In genomic region chr1:202835548-202836072, GRCh38 we compare ENCODE assay signal across 12 cellular contexts. TPM values are rescaled to one million over a fixed set of nuclear protein-coding genes. Genes with fewer than 3 reads are reported as not detected.
DNase-seq lines count a peak whose midpoint lies in the region; ATAC-seq and TF ChIP-seq lines count a peak whose summit lies in the region.
"Had no signal": no experiment of that assay in that cellular context is flagged by ENCODE, and none has a peak within 500 bp of the region (broad histone marks: within the 10 kb centered on the region; RNA-seq: fewer than 3 reads in every experiment).

No MANE protein-coding gene starts in this region.

- peaks cover 23% of the 10 kb centered on the region for H3K4me1 Mint-ChIP-seq in activated T-helper 17 cell treated with anti-CD3 and anti-CD28 coated beads, Interleukin-2, amount 50 U/mL, for 72 hours
- H3K4me1 Mint-ChIP-seq in naive thymus-derived CD8-positive, alpha-beta T cell, result peaks cover 23 to 37% (median 32%) of the 10 kb centered on the region in 4 donors

- no peak for TF ChIP-seq CTCF in GM10248 (IDR thresholded peaks at IDR 0.05; ENCODE audit: control extremely low read depth, extremely low read depth, low read depth, missing control alignments)

- H3K9me3 Mint-ChIP-seq in activated T-helper 17 cell treated with anti-CD3 and anti-CD28 coated beads, Interleukin-2, amount 50 U/mL, for 72 hours, result no peaks in the 10 kb centered on the region
- H3K9me3 Mint-ChIP-seq in naive thymus-derived CD8-positive, alpha-beta T cell, result no peaks in the 10 kb centered on the region

- peak overlapping the region; percentile 85 for H3K4me3 Mint-ChIP-seq in activated T-helper 17 cell treated with anti-CD3 and anti-CD28 coated beads, Interleukin-2, amount 50 U/mL, for 72 hours
- H3K4me3 Mint-ChIP-seq in naive thymus-derived CD8-positive, alpha-beta T cell, result peak overlapping the region in 5 of 10 donors; percentile 24 to 58 (median 35)

- CTCF ChIA-PET in GM10248 (lab: Yijun Ruan, JAX), result interaction anchor here (1.7 to 3.5 kb wide), 3 partner anchors 10 to 17 kb away, joined by 7 to 17 read pairs (median 9); no protein-coding TSS in a partner anchor

- peak; percentile 55 for DNase-seq in GM10248 (ENCODE audit: extremely low spot score)
- peak; percentile 39 to 55 for DNase-seq in Kasumi-1 (lab: John Stamatoyannopoulos, UW)
- DNase-seq in naive thymus-derived CD8-positive, alpha-beta T cell, result peak in 6 of 10 donors; percentile 4 to 28 (median 16)
- no peak for DNase-seq in effector CD4-positive, alpha-beta T cell
- no peak for DNase-seq in HuH-7 (ENCODE audit: low spot score)
- DNase-seq in head of caudate nucleus, result no peak
- DNase-seq: amniotic stem cell, DMS53, GM23248, MM.1S had no signal

- POLR2A ChIA-PET in GM10248 (lab: Yijun Ruan, JAX), result no interaction called here
- POLR2A ChIA-PET in naive thymus-derived CD8-positive, alpha-beta T cell (lab: Charles Lee), result interaction anchor here (0.7 kb wide), 1 partner anchor 169 kb away, joined by 6 read pairs; no protein-coding TSS in a partner anchor

- intact Hi-C loops in head of caudate nucleus (cut with DNase I), result no loop called here

- H3K36me3 Mint-ChIP-seq in activated T-helper 17 cell treated with anti-CD3 and anti-CD28 coated beads, Interleukin-2, amount 50 U/mL, for 72 hours (ENCODE audit: low read depth), result no peaks in the 10 kb centered on the region
- H3K36me3 Mint-ChIP-seq in naive thymus-derived CD8-positive, alpha-beta T cell, result no peaks in the 10 kb centered on the region

- peak overlapping the region; percentile 83 for H3K27ac Mint-ChIP-seq in activated T-helper 17 cell treated with anti-CD3 and anti-CD28 coated beads, Interleukin-2, amount 50 U/mL, for 72 hours
- peak overlapping the region in 4 of 10 donors; percentile 13 to 50 (median 25) for H3K27ac Mint-ChIP-seq in naive thymus-derived CD8-positive, alpha-beta T cell

- H3K27me3 Mint-ChIP-seq in activated T-helper 17 cell treated with anti-CD3 and anti-CD28 coated beads, Interleukin-2, amount 50 U/mL, for 72 hours, result no peaks in the 10 kb centered on the region
- peaks cover 0 to 3% (median under 1%) of the 10 kb centered on the region in 5 donors for H3K27me3 Mint-ChIP-seq in naive thymus-derived CD8-positive, alpha-beta T cell

- peak; percentile 74 for ATAC-seq in activated T-helper 17 cell treated with anti-CD3 and anti-CD28 coated beads, Interleukin-2, amount 50 U/mL, for 72 hours (replicated peaks)
- ATAC-seq in naive thymus-derived CD8-positive, alpha-beta T cell, result peak; percentile 61 to 92

RNA-seq across cellular contexts. Expression of gene PCAT6, which starts 24.9 kb away (rescaled TPM):
- total RNA-seq in activated T-helper 17 cell treated with anti-CD3 and anti-CD28 coated beads, Interleukin-2, amount 50 U/mL, for 72 hours, result 1 to 10 TPM; 1.8 to 4.0 TPM
- total RNA-seq in naive thymus-derived CD8-positive, alpha-beta T cell, result under 1 TPM in 1 of 2 experiments, not detected in 1; 0.71 TPM
- 1 to 10 TPM in 1 of 3 donors, not detected in 2; 1.2 TPM for polyA plus RNA-seq in naive thymus-derived CD8-positive, alpha-beta T cell
- total RNA-seq: GM23248; T-helper 2 cell treated with Interferon-gamma antibody and Interleukin-4, amounts not matched to agents 100 ng/mL and 5 ng/mL, for 36 hours had no signal

RNA-seq across cellular contexts. Expression of gene KDM5B, which starts 27.4 kb away (rescaled TPM):
- total RNA-seq in activated T-helper 17 cell treated with anti-CD3 and anti-CD28 coated beads, Interleukin-2, amount 50 U/mL, for 72 hours, result 100 to 1,000 TPM; 124 to 176 TPM
- total RNA-seq in naive thymus-derived CD8-positive, alpha-beta T cell, result 10 to 100 TPM; 45.6 to 48.0 TPM
- polyA plus RNA-seq in naive thymus-derived CD8-positive, alpha-beta T cell, result 10 to 100 TPM in 2 of 3 donors, 1 to 10 TPM in 1; 7.9 to 11.9 (median 11.5) TPM

RNA-seq across cellular contexts. Expression of gene RABIF, which starts 53.3 kb away (rescaled TPM):
- total RNA-seq in activated T-helper 17 cell treated with anti-CD3 and anti-CD28 coated beads, Interleukin-2, amount 50 U/mL, for 72 hours, result 10 to 100 TPM in 1 of 2 donors, 1 to 10 TPM in 1; 9.2 to 15.6 TPM
- total RNA-seq in naive thymus-derived CD8-positive, alpha-beta T cell, result 10 to 100 TPM; 13.8 to 15.1 TPM
- 10 to 100 TPM; 14.2 to 20.3 (median 15.6) TPM for polyA plus RNA-seq in naive thymus-derived CD8-positive, alpha-beta T cell

Comparison
In these comparisons a context has a peak if more than half of its experiments do, and no peak if none do; other contexts are left out.
1. DNase-seq: peak in GM10248 (single experiment), Kasumi-1 (2 of 2) and naive thymus-derived CD8-positive, alpha-beta T cell (6 of 10); none in effector CD4-positive, alpha-beta T cell (single experiment), HuH-7 (single experiment) and head of caudate nucleus (0 of 42).